Comparison of ENCODE assay signal across 8 cellular contexts in the genomic region with DNA sequence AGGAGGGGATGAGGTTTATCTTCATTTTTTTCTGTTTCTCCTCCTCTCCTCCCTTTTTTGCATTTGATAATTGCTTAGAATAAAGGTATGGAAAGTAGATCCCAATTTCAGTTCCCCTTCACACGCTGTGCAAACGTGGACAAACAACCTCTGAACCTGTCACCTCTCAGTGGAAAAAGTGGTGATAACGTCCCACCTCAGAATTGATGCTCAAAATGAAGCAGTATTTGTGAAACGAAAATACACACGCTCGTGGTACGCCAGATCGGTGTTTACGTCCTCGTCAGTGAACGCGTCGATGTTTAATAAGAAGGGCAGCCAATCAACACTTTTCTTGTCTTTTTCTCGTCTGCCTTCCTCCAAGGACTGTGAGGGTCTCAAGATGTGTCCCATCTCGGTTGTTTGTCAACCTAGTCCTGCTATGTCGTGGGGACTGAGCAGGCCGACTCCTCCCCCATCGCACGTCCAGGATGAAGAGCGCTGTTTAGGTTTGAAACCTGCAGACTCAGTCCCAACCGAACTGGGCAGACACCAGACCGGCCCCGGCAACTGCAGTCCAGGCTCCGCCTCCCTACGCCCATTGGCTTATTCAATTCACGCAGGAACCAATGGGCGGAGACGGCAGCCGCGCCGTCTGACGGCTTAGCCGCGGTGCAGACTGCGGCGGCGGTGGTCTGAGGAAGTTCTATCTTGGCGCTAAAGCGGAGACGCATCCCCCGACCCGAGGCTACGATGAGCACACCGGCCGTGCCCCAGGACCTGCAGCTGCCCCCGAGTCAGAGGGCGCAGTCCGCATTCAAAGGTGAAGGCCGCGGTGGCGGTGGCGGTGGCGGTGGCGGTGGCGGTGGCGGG. TPM values are rescaled to one million over a fixed set of nuclear protein-coding genes. Genes with fewer than 3 reads are reported as not detected.
DNase-seq lines count a peak whose midpoint lies in the region; ATAC-seq and FAIRE-seq lines count a peak whose summit lies in the region.

A gene with protein sequence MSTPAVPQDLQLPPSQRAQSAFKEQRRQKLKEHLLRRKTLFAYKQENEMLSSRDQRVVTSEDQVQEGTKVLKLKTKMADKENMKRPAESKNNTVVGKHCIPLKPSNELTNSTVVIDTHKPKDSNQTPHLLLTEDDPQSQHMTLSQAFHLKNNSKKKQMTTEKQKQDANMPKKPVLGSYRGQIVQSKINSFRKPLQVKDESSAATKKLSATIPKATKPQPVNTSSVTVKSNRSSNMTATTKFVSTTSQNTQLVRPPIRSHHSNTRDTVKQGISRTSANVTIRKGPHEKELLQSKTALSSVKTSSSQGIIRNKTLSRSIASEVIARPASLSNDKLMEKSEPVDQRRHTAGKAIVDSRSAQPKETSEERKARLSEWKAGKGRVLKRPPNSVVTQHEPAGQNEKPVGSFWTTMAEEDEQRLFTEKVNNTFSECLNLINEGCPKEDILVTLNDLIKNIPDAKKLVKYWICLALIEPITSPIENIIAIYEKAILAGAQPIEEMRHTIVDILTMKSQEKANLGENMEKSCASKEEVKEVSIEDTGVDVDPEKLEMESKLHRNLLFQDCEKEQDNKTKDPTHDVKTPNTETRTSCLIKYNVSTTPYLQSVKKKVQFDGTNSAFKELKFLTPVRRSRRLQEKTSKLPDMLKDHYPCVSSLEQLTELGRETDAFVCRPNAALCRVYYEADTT (plus strand): TSS at position 654 of the 852 bp plus-strand sequence. CDS start 79 bp downstream, at position 733.

- H3K23ac ChIP-seq in mesendoderm (ENCODE audit: low read length) = no peak within 1 kb of the TSS

- peak within 1 kb of the TSS; percentile 85 for H3K18ac ChIP-seq in mesendoderm (ENCODE audit: low read length)

- H3K27me3 ChIP-seq in endocrine pancreas (ENCODE audit: control insufficient read depth, insufficient read depth, low read length) (no peaks in the 10 kb centered on the region), mesendoderm (ENCODE audit: insufficient read depth, low read length, poor library complexity) (no peaks in the 10 kb centered on the region)

- DNase-seq in COLO829 (ENCODE audit: low spot score) = peak; percentile 90
- DNase-seq in HTR-8/SVneo (ENCODE audit: insufficient read length, low spot score) = peak; percentile 80
- peak; percentile 98 for DNase-seq in NOMO-1 treated with dmso at 0.1 percent for 144 hours (lab: John Stamatoyannopoulos, UW; ENCODE audit: unreplicated experiment)
- peak; percentile 71 to 84 (median 81) for DNase-seq in activated CD8-positive, alpha-beta memory T cell treated with anti-CD3 and anti-CD28 coated beads for 48 hours (ENCODE audit: low read depth in 2 of 3, low spot score in 2 of 3)
- peak; percentile 97 for DNase-seq in mesendoderm
- peak; percentile 87 for DNase-seq in stimulated activated CD8-positive, alpha-beta memory T cell treated with anti-CD3 and anti-CD28 coated beads, Interleukin-15, amount 100 ng/mL, for 1 hour (ENCODE audit: low read depth)

- no peak within 1 kb of the TSS for H2AK5ac ChIP-seq in mesendoderm (ENCODE audit: low read length)

- H3K79me2 ChIP-seq in mesendoderm (ENCODE audit: control insufficient read depth, insufficient read depth, low read length) = peaks cover 8% of the 10 kb centered on the region

- H3K4me3 ChIP-seq in endocrine pancreas (ENCODE audit: control insufficient read depth, insufficient read depth, low read length) (peak within 1 kb of the TSS; percentile 98), mesendoderm (ENCODE audit: low read length) (peak within 1 kb of the TSS; percentile 32)

- peak; percentile 69 for ATAC-seq in GM21367 (IDR thresholded peaks at IDR 0.05; ENCODE audit: unreplicated experiment)

- H3K9ac ChIP-seq in endocrine pancreas (ENCODE audit: control insufficient read depth, insufficient read depth, low read length) = peak within 1 kb of the TSS; percentile 90
- H3K9ac ChIP-seq in mesendoderm (ENCODE audit: low read length) = peak within 1 kb of the TSS; percentile 66

- FAIRE-seq in HTR-8/SVneo (lab: Jason Lieb, UNC) = peak; percentile 75

- H4K5ac ChIP-seq in mesendoderm (ENCODE audit: low read length) = no peak within 1 kb of the TSS

- H3K36me3 ChIP-seq in endocrine pancreas (ENCODE audit: control insufficient read depth, insufficient read depth, low read length) = no peaks in the 10 kb centered on the region
- no peaks in the 10 kb centered on the region for H3K36me3 ChIP-seq in mesendoderm (ENCODE audit: control insufficient read depth, insufficient read depth, low read length)

- H2BK5ac ChIP-seq in mesendoderm (ENCODE audit: low read length) = peak within 1 kb of the TSS; percentile 5

- H2BK15ac ChIP-seq in mesendoderm (replicated peaks; ENCODE audit: low read depth) = no peak within 1 kb of the TSS

- no peak within 1 kb of the TSS for H3K4ac ChIP-seq in mesendoderm (ENCODE audit: low read depth, low read length)

- H3K4me2 ChIP-seq in mesendoderm (ENCODE audit: low read length) = peak within 1 kb of the TSS; percentile 63

- H3K9me3 ChIP-seq in endocrine pancreas (ENCODE audit: control insufficient read depth, low read length) = no peaks in the 10 kb centered on the region

- no peak within 1 kb of the TSS for H2BK120ac ChIP-seq in mesendoderm (ENCODE audit: low read depth, low read length)

- no peaks in the 10 kb centered on the region for H3K79me1 ChIP-seq in mesendoderm (ENCODE audit: low read length)

- peak within 1 kb of the TSS; percentile 83 for H3K27ac ChIP-seq in mesendoderm (ENCODE audit: low read depth, low read length)

- no peak within 1 kb of the TSS for H4K8ac ChIP-seq in mesendoderm (ENCODE audit: low read depth, low read length)

- H3K56ac ChIP-seq in mesendoderm (ENCODE audit: low read length) = peak within 1 kb of the TSS; percentile 83

- H3K4me1 ChIP-seq in endocrine pancreas (ENCODE audit: control insufficient read depth, insufficient read depth, low read length) = peaks cover 5% of the 10 kb centered on the region
- H3K4me1 ChIP-seq in mesendoderm (ENCODE audit: control insufficient read depth, low read depth, low read length) = no peaks in the 10 kb centered on the region

- WGBS in mesendoderm (ENCODE audit: extremely low coverage, insufficient coverage, low lambda C conversion rate) = no CpG with 5 or more reads among the region's 56 CpGs

RNA-seq across cellular contexts. Expression of the gene that starts here (rescaled TPM):
- polyA plus RNA-seq in mesendoderm (2013, experiment 1 of 2) = 68.0 TPM
- 70.1 TPM for polyA plus RNA-seq in mesendoderm (2013, experiment 2 of 2)

Comparison
In these comparisons a context has a peak if more than half of its experiments do, and no peak if none do; other contexts are left out.
1. Peak in every context shown above with its lines: DNase-seq, ATAC-seq, H3K4me3 ChIP-seq and H3K27ac ChIP-seq.